In genomic region chr14:20476795-20477194, GRCh38 we compare ENCODE assay signal across 13 cellular contexts. TPM values are rescaled to one million over a fixed set of nuclear protein-coding genes. Genes with fewer than 3 reads are reported as not detected.
DNase-seq lines count a peak whose midpoint lies in the region; ATAC-seq and TF ChIP-seq lines count a peak whose summit lies in the region.
"Had no signal": no experiment of that assay in that cellular context is flagged by ENCODE, and none has a peak within 500 bp of the region (broad histone marks: within the 10 kb centered on the region; RNA-seq: fewer than 3 reads in every experiment).

No MANE protein-coding gene starts in this region.

- H3K9ac ChIP-seq in OCI-LY3 (ENCODE audit: low read length) (no peak overlapping the region), colonic mucosa (ENCODE audit: low read depth in 2 of 2, low read length in 2 of 2) (no peak overlapping the region)

- H3K4me2 ChIP-seq in OCI-LY3 (ENCODE audit: low read length), result no peak overlapping the region

- no peak for ATAC-seq in activated CD8-positive, alpha-beta memory T cell treated with anti-CD3 and anti-CD28 coated beads, Interleukin-2, amount 10 ng/mL, durations not matched to agents 7 days and 5 days
- ATAC-seq in HG03520 (IDR thresholded peaks at IDR 0.05; ENCODE audit: unreplicated experiment), result no peak
- ATAC-seq: HCT116 had no signal

- H3K79me2 ChIP-seq in OCI-LY3 (ENCODE audit: low read length), result peaks cover 21% of the 10 kb centered on the region

- peaks cover 74% of the 10 kb centered on the region for H3K36me3 Mint-ChIP-seq in activated CD8-positive, alpha-beta memory T cell treated with anti-CD3 and anti-CD28 coated beads, Interleukin-2, amount 10 ng/mL, durations not matched to agents 7 days and 5 days

- peak overlapping the region; percentile 90 for H3K27ac Mint-ChIP-seq in activated CD8-positive, alpha-beta memory T cell treated with anti-CD3 and anti-CD28 coated beads, Interleukin-2, amount 10 ng/mL, durations not matched to agents 7 days and 5 days

- no peak overlapping the region for H2AFZ ChIP-seq in OCI-LY3 (ENCODE audit: low read depth, low read length)

- H3K27ac ChIP-seq in OCI-LY3 (ENCODE audit: low read length), result peak overlapping the region; percentile 40
- peak overlapping the region; percentile 3 for H3K27ac ChIP-seq in colonic mucosa
- peak overlapping the region; percentile 69 to 87 (median 84) for H3K27ac ChIP-seq in spleen

- H3K4me3 ChIP-seq in OCI-LY3 (ENCODE audit: low read length) (no peak overlapping the region), colonic mucosa (no peak overlapping the region), spleen (peak overlapping the region in 2 of 8 donors; percentile 0 to 38), BE2C (ENCODE audit: low read depth, low read length) (no peak overlapping the region)

- TF ChIP-seq CTCF in OCI-LY3 (IDR thresholded peaks at IDR 0.05; ENCODE audit: low read depth, low read length) (no peak), colonic mucosa (IDR thresholded peaks at IDR 0.05) (no peak), spleen (IDR thresholded peaks at IDR 0.05 in 8 of 11, conservative IDR thresholded peaks at IDR 0.05 in 3 of 11) (no peak), BE2C (IDR thresholded peaks at IDR 0.05; ENCODE audit: low read depth, low read length) (no peak)

- no peak for TF ChIP-seq POLR2A in spleen (IDR thresholded peaks at IDR 0.05)

- H3K27me3 Mint-ChIP-seq in activated CD8-positive, alpha-beta memory T cell treated with anti-CD3 and anti-CD28 coated beads, Interleukin-2, amount 10 ng/mL, durations not matched to agents 7 days and 5 days, result no peaks in the 10 kb centered on the region

- 55 to 73% (median 66%) methylated on average over 5 of the region's 5 CpGs for WGBS in spleen, 5 donors

- peaks cover 9% of the 10 kb centered on the region; the same call in 1 of the 2 replicates for H4K20me1 ChIP-seq in OCI-LY3 (ENCODE audit: insufficient read depth, low read length)

- H3K9me3 Mint-ChIP-seq in activated CD8-positive, alpha-beta memory T cell treated with anti-CD3 and anti-CD28 coated beads, Interleukin-2, amount 10 ng/mL, durations not matched to agents 7 days and 5 days (ENCODE audit: low read depth), result no peaks in the 10 kb centered on the region

- H3K4me1 ChIP-seq in OCI-LY3 (ENCODE audit: low read length), result peaks cover 18% of the 10 kb centered on the region
- H3K4me1 ChIP-seq in colonic mucosa, result no peaks in the 10 kb centered on the region
- peaks cover 19 to 67% (median 42%) of the 10 kb centered on the region in 6 donors for H3K4me1 ChIP-seq in spleen
- H3K4me1 ChIP-seq in BE2C, result peaks cover 9% of the 10 kb centered on the region; the same call in 1 of the 2 replicates

- H3K27me3 ChIP-seq in OCI-LY3 (ENCODE audit: low read depth, low read length) (no peaks in the 10 kb centered on the region), colonic mucosa (no peaks in the 10 kb centered on the region), spleen (replicated peaks in 1 of 7) (no peaks in the 10 kb centered on the region), BE2C (no peaks in the 10 kb centered on the region)

- H3K9me3 ChIP-seq in OCI-LY3 (ENCODE audit: insufficient read depth, low read length), result no peaks in the 10 kb centered on the region
- no peaks in the 10 kb centered on the region for H3K9me3 ChIP-seq in colonic mucosa
- no peaks in the 10 kb centered on the region for H3K9me3 ChIP-seq in spleen
- no peaks in the 10 kb centered on the region for H3K9me3 ChIP-seq in BE2C

- peak overlapping the region; percentile 43 for H3K4me3 Mint-ChIP-seq in activated CD8-positive, alpha-beta memory T cell treated with anti-CD3 and anti-CD28 coated beads, Interleukin-2, amount 10 ng/mL, durations not matched to agents 7 days and 5 days

- DNase-seq in activated CD8-positive, alpha-beta memory T cell treated with anti-CD3 and anti-CD28 coated beads, Interleukin-2, amount 10 ng/mL, durations not matched to agents 7 days and 5 days, result no peak
- DNase-seq in activated CD8-positive, alpha-beta memory T cell treated with anti-CD3 and anti-CD28 coated beads for 24 hours, result no peak
- DNase-seq in colonic mucosa (no peak), spleen (no peak), BE2C (no peak), NK-92 (lab: John Stamatoyannopoulos, UW; ENCODE audit: unreplicated experiment) (no peak)
- DNase-seq: KG1, NCI-H2081 treated with DMSO at 0.1 percent for 48 hours had no signal

- H3K4me1 Mint-ChIP-seq in activated CD8-positive, alpha-beta memory T cell treated with anti-CD3 and anti-CD28 coated beads, Interleukin-2, amount 10 ng/mL, durations not matched to agents 7 days and 5 days, result peaks cover 59% of the 10 kb centered on the region

- CTCF ChIA-PET in activated CD8-positive, alpha-beta memory T cell treated with anti-CD3 and anti-CD28 coated beads, Interleukin-2, amount 10 ng/mL, durations not matched to agents 7 days and 5 days (lab: Charles Lee), result interaction anchor here (1.4 to 2.4 kb wide), 2 partner anchors 11 to 61 kb away, joined by 4 to 7 read pairs; no protein-coding TSS in a partner anchor

- intact Hi-C loops in colonic mucosa (cut with DNase I) (loop anchor here (10.0 kb wide), 1 partner anchor 128 kb away; no protein-coding TSS in a partner anchor), spleen (cut with DNase I; ENCODE audit: low total_unique reads) (loop anchor here (10.0 kb wide), 1 partner anchor 208 kb away; the partner anchor contains the start of genes ANG and RNASE4)

- H3K36me3 ChIP-seq in OCI-LY3 (replicated peaks; ENCODE audit: low read depth, low read length), result peaks cover 74% of the 10 kb centered on the region
- H3K36me3 ChIP-seq in colonic mucosa, result peaks cover 18% of the 10 kb centered on the region
- peaks cover 0 to 72% (median 47%) of the 10 kb centered on the region in 6 donors for H3K36me3 ChIP-seq in spleen
- peaks cover 64% of the 10 kb centered on the region for H3K36me3 ChIP-seq in BE2C

RNA-seq across cellular contexts. Expression of gene PNP, which starts 7.6 kb away (rescaled TPM):
- 100 to 1,000 TPM; 173 to 194 TPM for total RNA-seq in activated CD8-positive, alpha-beta memory T cell treated with anti-CD3 and anti-CD28 coated beads, Interleukin-2, amount 10 ng/mL, durations not matched to agents 7 days and 5 days
- 100 to 1,000 TPM; 121 to 123 TPM for total RNA-seq in colonic mucosa
- 10 to 100 TPM; 36.0 to 93.1 (median 65.5) TPM for total RNA-seq in spleen
- 10 to 100 TPM; 44.8 to 64.3 (median 48.2) TPM for polyA plus RNA-seq in spleen
- polyA plus RNA-seq in BE2C (2012; ENCODE audit: insufficient read depth, insufficient read length, low read depth), result 161 TPM

RNA-seq across cellular contexts. Expression of gene PIP4P1, which starts 15.6 kb away (rescaled TPM):
- total RNA-seq in activated CD8-positive, alpha-beta memory T cell treated with anti-CD3 and anti-CD28 coated beads, Interleukin-2, amount 10 ng/mL, durations not matched to agents 7 days and 5 days, result 10 to 100 TPM; 30.9 to 31.7 TPM
- total RNA-seq in colonic mucosa (10 to 100 TPM; 30.3 to 54.6 TPM), spleen (10 to 100 TPM; 32.5 to 45.6 (median 38.4) TPM)
- polyA plus RNA-seq in spleen, result 10 to 100 TPM; 37.1 to 79.6 (median 55.9) TPM
- polyA plus RNA-seq in BE2C (2012; ENCODE audit: insufficient read depth, insufficient read length, low read depth), result 69.3 TPM

RNA-seq across cellular contexts. Expression of gene APEX1, which starts 21.8 kb away (rescaled TPM):
- 100 to 1,000 TPM; 112 to 179 TPM for total RNA-seq in activated CD8-positive, alpha-beta memory T cell treated with anti-CD3 and anti-CD28 coated beads, Interleukin-2, amount 10 ng/mL, durations not matched to agents 7 days and 5 days
- 100 to 1,000 TPM; 119 to 169 TPM for total RNA-seq in colonic mucosa
- total RNA-seq in spleen, result 100 to 1,000 TPM in 6 of 7 donors, 10 to 100 TPM in 1; 89.4 to 153 (median 104) TPM
- 100 to 1,000 TPM; 139 to 151 (median 140) TPM for polyA plus RNA-seq in spleen
- 420 TPM for polyA plus RNA-seq in BE2C (2012; ENCODE audit: insufficient read depth, insufficient read length, low read depth)

RNA-seq across cellular contexts. Expression of gene OSGEP, which starts 22.2 kb away (rescaled TPM):
- 10 to 100 TPM; 42.8 to 53.0 TPM for total RNA-seq in activated CD8-positive, alpha-beta memory T cell treated with anti-CD3 and anti-CD28 coated beads, Interleukin-2, amount 10 ng/mL, durations not matched to agents 7 days and 5 days
- total RNA-seq in colonic mucosa (10 to 100 TPM; 26.9 to 42.0 TPM), spleen (100 to 1,000 TPM in 2 of 7 donors, 10 to 100 TPM in 5; 48.6 to 110 (median 72.6) TPM)
- 100 to 1,000 TPM in 1 of 3 donors, 10 to 100 TPM in 2; 78.7 to 107 (median 87.1) TPM for polyA plus RNA-seq in spleen
- 64.7 TPM for polyA plus RNA-seq in BE2C (2012; ENCODE audit: insufficient read depth, insufficient read length, low read depth)

RNA-seq across cellular contexts. Expression of gene RNASE10, which starts 28.5 kb away (rescaled TPM):
- total RNA-seq in activated CD8-positive, alpha-beta memory T cell treated with anti-CD3 and anti-CD28 coated beads, Interleukin-2, amount 10 ng/mL, durations not matched to agents 7 days and 5 days, result under 1 TPM; 0.30 to 0.67 TPM
- total RNA-seq in colonic mucosa (under 1 TPM; 0.35 to 0.57 TPM), spleen (under 1 TPM in 4 of 7 donors, not detected in 3; 0.60 to 0.95 (median 0.71) TPM)
- polyA plus RNA-seq in spleen, result not detected
- not detected for polyA plus RNA-seq in BE2C (2012; ENCODE audit: insufficient read depth, insufficient read length, low read depth)
- polyA plus RNA-seq: AG04450, neural cell had no signal

Comparison
In these comparisons a context has a peak if more than half of its experiments do, and no peak if none do; other contexts are left out.
1. H3K27ac ChIP-seq: peak in every context shown above with its lines; median percentile 84 in spleen; 40 in OCI-LY3; 3 in colonic mucosa.